12 cellular contexts compared by ENCODE assay signal in genomic region chr1:115677172-115677542, GRCh38. TPM values are rescaled to one million over a fixed set of nuclear protein-coding genes. Genes with fewer than 3 reads are reported as not detected.
A peak's percentile ranks its signal among the peaks of the same experiment; 100 is the strongest.
DNase-seq lines count a peak whose midpoint lies in the region; FAIRE-seq and TF ChIP-seq lines count a peak whose summit lies in the region.
"Had no signal": no experiment of that assay in that cellular context is flagged by ENCODE, and none has a peak within 500 bp of the region (broad histone marks: within the 10 kb centered on the region; RNA-seq: fewer than 3 reads in every experiment).

No MANE protein-coding gene starts in this region.

- FAIRE-seq in small intestine (lab: Jason Lieb, UNC), result no peak

- H3K4me1 ChIP-seq in HUES6 (ENCODE audit: control insufficient read depth, insufficient read depth, low read length) (peaks cover 19% of the 10 kb centered on the region; the same call in 1 of the 2 replicates), thyroid gland (peaks cover 32% of the 10 kb centered on the region in 2 donors), right atrium auricular region (peaks cover 0 to 43% of the 10 kb centered on the region in 2 donors), small intestine (ENCODE audit: control insufficient read depth in 2 of 2, insufficient read depth in 1 of 2, low read depth in 1 of 2, low read length in 1 of 2) (no peaks in the 10 kb centered on the region)
- H3K4me1 ChIP-seq: right lobe of liver had no signal

- H3K36me3 ChIP-seq in HUES6 (ENCODE audit: control insufficient read depth, insufficient read depth, low read length), result peaks cover 23% of the 10 kb centered on the region
- peaks cover 0 to under 1% of the 10 kb centered on the region in 2 donors for H3K36me3 ChIP-seq in thyroid gland
- H3K36me3 ChIP-seq in right atrium auricular region, result no peaks in the 10 kb centered on the region
- H3K36me3 ChIP-seq in small intestine (ENCODE audit: control insufficient read depth in 2 of 2, insufficient read depth in 2 of 2, low read length in 2 of 2), result no peaks in the 10 kb centered on the region
- H3K36me3 ChIP-seq: right lobe of liver had no signal

- intact Hi-C loops in thyroid gland (cut with DNase I), result no loop called here

- H3K27ac ChIP-seq in HUES6 (ENCODE audit: low read depth, low read length) (peak overlapping the region; percentile 42), thyroid gland (peak overlapping the region in 2 of 3 donors; percentile 4 to 34), right atrium auricular region (no peak overlapping the region), small intestine (ENCODE audit: low read depth in 1 of 2, low read length in 1 of 2) (no peak overlapping the region)
- H3K27ac ChIP-seq: heart right ventricle, right lobe of liver had no signal

- DNase-seq in NCI-H748 (lab: John Stamatoyannopoulos, UW; ENCODE audit: unreplicated experiment) (peak; percentile 65), NCI-H748 treated with DMSO at 0.1 percent for 48 hours (lab: John Stamatoyannopoulos, UW) (no peak), endothelial cell (ENCODE audit: low spot score) (no peak), thyroid gland (peak; percentile 36 to 53), COR-L47 (lab: John Stamatoyannopoulos, UW) (no peak), right atrium auricular region (ENCODE audit: low spot score) (no peak), small intestine (no peak)
- DNase-seq: aorta; heart right ventricle; right lobe of liver; stimulated activated naive CD4-positive, alpha-beta T cell had no signal

- H3K9me3 Mint-ChIP-seq in endothelial cell (ENCODE audit: unreplicated experiment), result no peaks in the 10 kb centered on the region

- H3K36me3 Mint-ChIP-seq in endothelial cell (ENCODE audit: low read depth, unreplicated experiment), result peaks cover 16% of the 10 kb centered on the region

- H3K4me1 Mint-ChIP-seq in endothelial cell (ENCODE audit: unreplicated experiment), result peaks cover 5% of the 10 kb centered on the region

- 39 to 43% methylated on average over 3 of the region's 3 CpGs for WGBS in thyroid gland, 2 donors
- 64 to 83% (median 71%) methylated on average over 3 of the region's 3 CpGs for WGBS in small intestine, 3 donors

- H3K9me3 ChIP-seq in HUES6 (ENCODE audit: control insufficient read depth, insufficient read depth, low read depth, low read length), result no peaks in the 10 kb centered on the region
- H3K9me3 ChIP-seq in thyroid gland, result no peaks in the 10 kb centered on the region
- H3K9me3 ChIP-seq in right atrium auricular region, result no peaks in the 10 kb centered on the region
- no peaks in the 10 kb centered on the region for H3K9me3 ChIP-seq in small intestine (ENCODE audit: control insufficient read depth, low read depth)
- H3K9me3 ChIP-seq: heart right ventricle, right lobe of liver had no signal

- TF ChIP-seq CTCF in endothelial cell (IDR thresholded peaks at IDR 0.05; ENCODE audit: unreplicated experiment), result no peak
- TF ChIP-seq CTCF in thyroid gland (IDR thresholded peaks at IDR 0.05), result no peak
- TF ChIP-seq CTCF in right atrium auricular region (IDR thresholded peaks at IDR 0.05), result no peak

- no peak overlapping the region for H3K4me3 ChIP-seq in HUES6 (ENCODE audit: low read depth, low read length)
- H3K4me3 ChIP-seq in thyroid gland (replicated peaks in 1 of 3), result no peak overlapping the region
- H3K4me3 ChIP-seq in right atrium auricular region, result no peak overlapping the region
- H3K4me3 ChIP-seq in small intestine (ENCODE audit: low read depth in 1 of 2, low read length in 2 of 2), result no peak overlapping the region
- H3K4me3 ChIP-seq: heart right ventricle, right lobe of liver had no signal

- H3K27me3 ChIP-seq in HUES6 (ENCODE audit: control insufficient read depth, insufficient read depth, low read length) (no peaks in the 10 kb centered on the region), thyroid gland (no peaks in the 10 kb centered on the region), right atrium auricular region (no peaks in the 10 kb centered on the region), small intestine (ENCODE audit: control insufficient read depth in 2 of 2, insufficient read depth in 2 of 2, low read length in 2 of 2) (no peaks in the 10 kb centered on the region)
- H3K27me3 ChIP-seq: heart right ventricle, right lobe of liver had no signal

- H3K27me3 Mint-ChIP-seq in endothelial cell (ENCODE audit: unreplicated experiment), result peaks cover 3% of the 10 kb centered on the region

- no peak overlapping the region for H3K4me3 Mint-ChIP-seq in endothelial cell (ENCODE audit: unreplicated experiment)

- peak overlapping the region; percentile 83 for H3K27ac Mint-ChIP-seq in endothelial cell (ENCODE audit: unreplicated experiment)

- peak overlapping the region; percentile 34 for H3K9ac ChIP-seq in HUES6 (ENCODE audit: low read length)

- no peak for TF ChIP-seq POLR2A in thyroid gland (IDR thresholded peaks at IDR 0.05)

RNA-seq across cellular contexts. Expression of gene VANGL1, which starts 35.4 kb away (rescaled TPM):
- 14.9 TPM for total RNA-seq in endothelial cell (ENCODE audit: unreplicated experiment)
- 10 to 100 TPM; 10.9 to 22.8 (median 14.8) TPM for total RNA-seq in thyroid gland
- 1 to 10 TPM; 4.0 to 6.1 TPM for total RNA-seq in right atrium auricular region
- polyA plus RNA-seq in small intestine, result 1 to 10 TPM in 2 of 3 donors, under 1 TPM in 1; 0.54 to 4.4 (median 1.1) TPM

Comparison
In these comparisons a context has a peak if more than half of its experiments do, and no peak if none do; other contexts are left out.
1. DNase-seq: peak in NCI-H748 (single experiment) and thyroid gland (2 of 2); none in NCI-H748 treated with DMSO at 0.1 percent for 48 hours (single experiment), endothelial cell (single experiment), COR-L47 (single experiment), right atrium auricular region (single experiment) and small intestine (single experiment).
2. H3K27ac ChIP-seq: peak in HUES6 (single experiment) and thyroid gland (2 of 3); none in right atrium auricular region (0 of 2) and small intestine (0 of 2).